Comparison of ENCODE assay signal across 8 cellular contexts in genomic region chr11:131867457-131868257, GRCh38.
DNase-seq lines count a peak whose midpoint lies in the region; ATAC-seq, FAIRE-seq and TF ChIP-seq lines count a peak whose summit lies in the region.

No MANE protein-coding gene starts in this region.

- H3K27ac ChIP-seq in left lung, result no peak overlapping the region

- FAIRE-seq in GM18507 (lab: Jason Lieb, UNC) (peak; percentile 18), urothelium cell line (lab: Jason Lieb, UNC) (peak; percentile 83)

- no peak overlapping the region for H3K4me3 ChIP-seq in NT2/D1 (ENCODE audit: insufficient read length, low read depth)
- H3K4me3 ChIP-seq in left lung, result no peak overlapping the region

- DNase-seq in Ammon's horn (ENCODE audit: low spot score), result peak; percentile 87
- peak; percentile 40 for DNase-seq in GM18507 (ENCODE audit: extremely low spot score, insufficient read length, low read depth)
- peak; percentile 84 for DNase-seq in NT2/D1 (ENCODE audit: low read depth, low spot score)
- DNase-seq in cerebellum (ENCODE audit: low spot score), result peak; percentile 76
- DNase-seq in left lung, result peak in 1 of 2 donors; percentile 45
- peak; percentile 60 for DNase-seq in urothelium cell line (ENCODE audit: low spot score)

- H3K27me3 ChIP-seq in NT2/D1 (ENCODE audit: insufficient read depth, insufficient read length), result no peaks in the 10 kb centered on the region
- no peaks in the 10 kb centered on the region for H3K27me3 ChIP-seq in left lung

- H3K4me1 ChIP-seq in NT2/D1 (ENCODE audit: insufficient read depth, insufficient read length) (peaks cover 3% of the 10 kb centered on the region), left lung (no peaks in the 10 kb centered on the region)

- H3K36me3 ChIP-seq in NT2/D1 (ENCODE audit: insufficient read depth, insufficient read length, low read length) (no peaks in the 10 kb centered on the region), left lung (no peaks in the 10 kb centered on the region)

- intact Hi-C loops in left lung (cut with DNase I), result loop anchor here in 1 of 2 donors (10.0 kb wide), 1 partner anchor 257 kb away; no protein-coding TSS in a partner anchor

- H3K9me3 ChIP-seq in NT2/D1 (ENCODE audit: insufficient read depth, low read length), result no peaks in the 10 kb centered on the region
- no peaks in the 10 kb centered on the region for H3K9me3 ChIP-seq in left lung

- peak; percentile 30 to 44 for TF ChIP-seq CTCF in left lung (IDR thresholded peaks at IDR 0.05)

- H3K9ac ChIP-seq in NT2/D1 (ENCODE audit: insufficient read length, low read depth), result no peak overlapping the region

- ATAC-seq in HG03442 (IDR thresholded peaks at IDR 0.05; ENCODE audit: unreplicated experiment), result peak; percentile 85
- ATAC-seq in left lung, result peak; percentile 66
- ATAC-seq in GM21619 (IDR thresholded peaks at IDR 0.05; ENCODE audit: unreplicated experiment), result no peak
